In the genomic region with DNA sequence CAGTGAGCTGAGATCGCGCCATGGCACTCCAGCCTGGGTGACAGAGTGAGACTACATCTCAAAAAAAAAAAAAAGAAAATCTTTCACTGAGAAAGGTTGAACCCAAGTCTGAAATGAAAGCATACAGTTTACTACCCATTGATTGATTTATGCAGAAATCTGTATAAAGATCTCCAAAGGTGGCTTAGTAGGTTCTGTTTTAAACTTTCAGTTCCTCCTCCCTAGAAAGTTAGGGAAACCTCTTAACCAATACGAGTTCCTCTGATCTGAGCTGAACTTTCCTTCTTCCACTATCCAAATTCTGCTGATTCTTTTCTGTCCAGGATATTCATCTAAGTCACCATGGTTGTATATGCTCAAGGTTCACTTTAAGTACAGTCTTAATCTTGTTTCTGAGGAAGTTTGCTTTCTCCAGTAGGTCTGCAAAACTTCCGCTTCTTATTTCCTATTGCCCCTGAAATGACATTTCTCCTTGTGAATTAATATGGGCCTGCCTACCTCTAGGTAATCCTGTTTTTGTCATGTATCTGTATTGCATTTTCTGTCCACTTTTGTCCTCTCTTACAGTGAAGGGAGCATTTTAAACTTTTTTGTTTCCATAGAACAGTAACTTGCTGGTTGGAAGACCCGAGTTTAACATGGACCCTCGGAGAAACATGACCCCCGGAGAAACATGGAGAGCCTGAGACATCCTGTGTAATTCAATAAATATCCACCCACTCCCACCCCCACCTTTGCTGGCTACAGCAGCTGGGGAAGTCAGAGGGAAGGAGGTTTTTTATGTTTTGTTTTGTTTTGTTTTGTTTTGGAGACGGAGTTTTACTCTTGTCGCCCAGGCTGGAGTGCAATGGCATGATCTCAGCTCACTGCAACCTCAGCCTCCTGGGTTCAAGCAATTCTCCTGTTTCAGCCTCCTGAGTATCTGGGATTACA, we compare ENCODE assay signal across 18 cellular contexts. TPM values are rescaled to one million over a fixed set of nuclear protein-coding genes. Genes with fewer than 3 reads are reported as not detected.
DNase-seq lines count a peak whose midpoint lies in the region; ATAC-seq, FAIRE-seq and TF ChIP-seq lines count a peak whose summit lies in the region.
"Had no signal": no experiment of that assay in that cellular context is flagged by ENCODE, and none has a peak within 500 bp of the region (broad histone marks: within the 10 kb centered on the region; RNA-seq: fewer than 3 reads in every experiment).

No MANE protein-coding gene starts in this region.

- H3K27ac ChIP-seq in endothelial cell of umbilical vein (ENCODE audit: insufficient read depth, low read depth, low read length), result peak overlapping the region; percentile 18
- no peak overlapping the region for H3K27ac ChIP-seq in testis
- H3K27ac ChIP-seq in suprapubic skin, result no peak overlapping the region
- H3K27ac ChIP-seq: ascending aorta, esophagus muscularis mucosa had no signal

- no peak for TF ChIP-seq EP300 in suprapubic skin (IDR thresholded peaks at IDR 0.05)

- H3K27ac Mint-ChIP-seq in activated CD8-positive, alpha-beta T cell treated with anti-CD3 and anti-CD28 coated beads, Interleukin-2, amount 10 ng/mL, durations not matched to agents 7 days and 5 days, result peak overlapping the region; percentile 47
- no peak overlapping the region for H3K27ac Mint-ChIP-seq in activated CD8-positive, alpha-beta T cell treated with anti-CD3 and anti-CD28 coated beads for 36 hours
- peak overlapping the region; percentile 56 for H3K27ac Mint-ChIP-seq in stimulated activated memory B cell treated with anti-CD40 and anti-IgM and Interleukin-4, amounts not matched to agents 10 μg/mL and 1 μg/mL and 100 μg/mL, for 72 hours
- H3K27ac Mint-ChIP-seq: activated T-helper 1 cell treated with anti-CD3 and anti-CD28 coated beads, Interleukin-12 subunit alpha, Interleukin-12 subunit beta, Interleukin-2, Interleukin-4 antibody, amounts not matched to agents 30 ng/mL and 10 ng/mL and 1 ng/mL, durations not matched to agents 14 hours and 24 hours and 36 hours had no signal

- H3K36me3 ChIP-seq in endothelial cell of umbilical vein (ENCODE audit: control insufficient read depth in 2 of 2, extremely low read depth in 1 of 2, insufficient read depth in 2 of 2, low read length in 2 of 2) (no peaks in the 10 kb centered on the region), testis (ENCODE audit: low read depth, missing control alignments) (no peaks in the 10 kb centered on the region), suprapubic skin (no peaks in the 10 kb centered on the region)
- H3K36me3 ChIP-seq: ascending aorta, esophagus muscularis mucosa had no signal

- H3K27me3 ChIP-seq in endothelial cell of umbilical vein (ENCODE audit: control insufficient read depth in 2 of 2, insufficient read depth in 2 of 2, low read length in 2 of 2) (no peaks in the 10 kb centered on the region), testis (no peaks in the 10 kb centered on the region), suprapubic skin (no peaks in the 10 kb centered on the region)
- H3K27me3 ChIP-seq: ascending aorta, esophagus muscularis mucosa had no signal

- no peaks in the 10 kb centered on the region for H3K9me1 ChIP-seq in endothelial cell of umbilical vein (replicated peaks; ENCODE audit: control insufficient read depth, extremely low read depth, insufficient read depth, low read length)

- FAIRE-seq in endothelial cell of umbilical vein (lab: Jason Lieb, UNC), result peak; percentile 85
- FAIRE-seq: A204.1 had no signal

- peaks cover 3% of the 10 kb centered on the region for H3K27me3 Mint-ChIP-seq in activated CD8-positive, alpha-beta T cell treated with anti-CD3 and anti-CD28 coated beads, Interleukin-2, amount 10 ng/mL, durations not matched to agents 7 days and 5 days (ENCODE audit: low read depth)
- H3K27me3 Mint-ChIP-seq in activated CD8-positive, alpha-beta T cell treated with anti-CD3 and anti-CD28 coated beads for 36 hours, result no peaks in the 10 kb centered on the region
- H3K27me3 Mint-ChIP-seq in stimulated activated memory B cell treated with anti-CD40 and anti-IgM and Interleukin-4, amounts not matched to agents 10 μg/mL and 1 μg/mL and 100 μg/mL, for 72 hours, result no peaks in the 10 kb centered on the region

- H2AFZ ChIP-seq in endothelial cell of umbilical vein (ENCODE audit: low read depth, low read length), result peak overlapping the region; percentile 25

- no peaks in the 10 kb centered on the region for H3K36me3 Mint-ChIP-seq in activated CD8-positive, alpha-beta T cell treated with anti-CD3 and anti-CD28 coated beads, Interleukin-2, amount 10 ng/mL, durations not matched to agents 7 days and 5 days (ENCODE audit: low read depth)
- no peaks in the 10 kb centered on the region for H3K36me3 Mint-ChIP-seq in activated CD8-positive, alpha-beta T cell treated with anti-CD3 and anti-CD28 coated beads for 36 hours (ENCODE audit: low read depth)
- H3K36me3 Mint-ChIP-seq in stimulated activated memory B cell treated with anti-CD40 and anti-IgM and Interleukin-4, amounts not matched to agents 10 μg/mL and 1 μg/mL and 100 μg/mL, for 72 hours, result no peaks in the 10 kb centered on the region

- 70 to 80% methylated on average over 9 of the region's 9 CpGs for WGBS in testis, 2 donors
- WGBS in suprapubic skin, result 71% methylated on average over 9 of the region's 9 CpGs

- dilution Hi-C loops in endothelial cell of umbilical vein (cut with MboI; ENCODE audit: extremely low pct_ligation_motif_present, low sequenced_read_pairs), result no loop called here

- CTCF ChIA-PET in activated CD8-positive, alpha-beta T cell treated with anti-CD3 and anti-CD28 coated beads, Interleukin-2, amount 10 ng/mL, durations not matched to agents 7 days and 5 days (lab: Charles Lee), result interaction anchor here (1.3 to 3.0 kb wide), 3 partner anchors 10 to 56 kb away, joined by 3 to 10 read pairs (median 3); partner anchors contain the start of gene TUT4
- CTCF ChIA-PET in activated CD8-positive, alpha-beta T cell treated with anti-CD3 and anti-CD28 coated beads for 36 hours (lab: Charles Lee), result no interaction called here
- CTCF ChIA-PET in endothelial cell of umbilical vein (lab: Charles Lee), result interaction anchor here (1.4 to 2.4 kb wide), 3 partner anchors 12 to 16 kb away, joined by 4 to 6 read pairs (median 4); partner anchors contain the start of gene TUT4

- peak overlapping the region; percentile 73 for H3K4me2 ChIP-seq in endothelial cell of umbilical vein (ENCODE audit: insufficient read depth, low read length)
- H3K4me2 ChIP-seq: smooth muscle cell had no signal

- H3K4me3 ChIP-seq in endothelial cell of umbilical vein (replicated peaks in 1 of 3; ENCODE audit: insufficient read depth in 1 of 3, low read depth in 1 of 3, low read length in 3 of 3) (no peak overlapping the region), testis (no peak overlapping the region), suprapubic skin (no peak overlapping the region)
- H3K4me3 ChIP-seq: ascending aorta, esophagus muscularis mucosa, smooth muscle cell had no signal

- H3K9ac ChIP-seq in endothelial cell of umbilical vein (replicated peaks; ENCODE audit: extremely low read depth, insufficient read depth, low read length), result no peak overlapping the region

- no TSS peak for BruUV-seq in endothelial cell of umbilical vein (replicated peaks; lab: Mats Ljungman, UMichigan)

- H3K79me2 ChIP-seq in endothelial cell of umbilical vein (ENCODE audit: control insufficient read depth, insufficient read depth, low read length), result no peaks in the 10 kb centered on the region

- H4K20me1 ChIP-seq in endothelial cell of umbilical vein (replicated peaks; ENCODE audit: control insufficient read depth, extremely low read depth, insufficient read depth, low read length), result no peaks in the 10 kb centered on the region

- intact Hi-C loops in activated CD8-positive, alpha-beta T cell treated with anti-CD3 and anti-CD28 coated beads for 36 hours (cut with micrococcal nuclease), result no loop called here
- intact Hi-C loops in endothelial cell of umbilical vein (cut with micrococcal nuclease), result loop anchor here (1.0 kb wide), 1 partner anchor 16 kb away; the partner anchor contains the start of gene TUT4
- intact Hi-C loops in testis (cut with DNase I; ENCODE audit: low total_unique reads), result no loop called here

- DNase-seq in activated CD8-positive, alpha-beta T cell treated with anti-CD3 and anti-CD28 coated beads, Interleukin-2, amount 10 ng/mL, durations not matched to agents 7 days and 5 days, result no peak
- no peak for DNase-seq in activated CD8-positive, alpha-beta T cell treated with anti-CD3 and anti-CD28 coated beads for 36 hours
- DNase-seq in SIG-M5 (lab: John Stamatoyannopoulos, UW), result peak; percentile 30
- peak; percentile 76 for DNase-seq in endothelial cell of umbilical vein (ENCODE audit: low read depth, low spot score)
- DNase-seq in testis, result no peak
- no peak for DNase-seq in suprapubic skin (ENCODE audit: low spot score in 2 of 2)
- no peak for DNase-seq in DMS79 (lab: John Stamatoyannopoulos, UW)
- DNase-seq: activated CD4-positive, alpha-beta T cell treated with anti-CD3 and anti-CD28 coated beads, Interleukin-2, amount 50 U/mL, for 1 hour; H7; PC-3; T-helper 1 cell had no signal

- peaks cover 14% of the 10 kb centered on the region for H3K4me1 Mint-ChIP-seq in activated CD8-positive, alpha-beta T cell treated with anti-CD3 and anti-CD28 coated beads, Interleukin-2, amount 10 ng/mL, durations not matched to agents 7 days and 5 days (ENCODE audit: low read depth)
- H3K4me1 Mint-ChIP-seq in activated CD8-positive, alpha-beta T cell treated with anti-CD3 and anti-CD28 coated beads for 36 hours (ENCODE audit: low read depth), result peaks cover 17% of the 10 kb centered on the region
- H3K4me1 Mint-ChIP-seq in stimulated activated memory B cell treated with anti-CD40 and anti-IgM and Interleukin-4, amounts not matched to agents 10 μg/mL and 1 μg/mL and 100 μg/mL, for 72 hours, result peaks cover 35% of the 10 kb centered on the region

- H3K4me1 ChIP-seq in endothelial cell of umbilical vein (ENCODE audit: control insufficient read depth, extremely low read depth, insufficient read depth, low read length) (peaks cover 12% of the 10 kb centered on the region), testis (peaks cover 2% of the 10 kb centered on the region), suprapubic skin (peaks cover 5% of the 10 kb centered on the region)
- H3K4me1 ChIP-seq: ascending aorta had no signal

- no peaks in the 10 kb centered on the region for H3K9me3 Mint-ChIP-seq in activated CD8-positive, alpha-beta T cell treated with anti-CD3 and anti-CD28 coated beads, Interleukin-2, amount 10 ng/mL, durations not matched to agents 7 days and 5 days (ENCODE audit: insufficient read depth)
- no peaks in the 10 kb centered on the region for H3K9me3 Mint-ChIP-seq in activated CD8-positive, alpha-beta T cell treated with anti-CD3 and anti-CD28 coated beads for 36 hours
- H3K9me3 Mint-ChIP-seq in stimulated activated memory B cell treated with anti-CD40 and anti-IgM and Interleukin-4, amounts not matched to agents 10 μg/mL and 1 μg/mL and 100 μg/mL, for 72 hours, result no peaks in the 10 kb centered on the region
- H3K9me3 Mint-ChIP-seq: activated T-helper 1 cell treated with anti-CD3 and anti-CD28 coated beads, Interleukin-12 subunit alpha, Interleukin-12 subunit beta, Interleukin-2, Interleukin-4 antibody, amounts not matched to agents 30 ng/mL and 10 ng/mL and 1 ng/mL, durations not matched to agents 14 hours and 24 hours and 36 hours had no signal

- H3K9me3 ChIP-seq in endothelial cell of umbilical vein (replicated peaks; ENCODE audit: control insufficient read depth, insufficient read depth, low read length) (no peaks in the 10 kb centered on the region), testis (no peaks in the 10 kb centered on the region), suprapubic skin (no peaks in the 10 kb centered on the region)
- H3K9me3 ChIP-seq: ascending aorta, esophagus muscularis mucosa had no signal

- TF ChIP-seq CTCF in activated CD8-positive, alpha-beta T cell treated with anti-CD3 and anti-CD28 coated beads for 36 hours (IDR thresholded peaks at IDR 0.05), result no peak
- TF ChIP-seq CTCF in endothelial cell of umbilical vein (IDR thresholded peaks at IDR 0.05; ENCODE audit: extremely low read depth in 1 of 2, insufficient read depth in 1 of 2, low read depth in 1 of 2, low read length in 2 of 2) (no peak), testis (IDR thresholded peaks at IDR 0.05) (no peak), suprapubic skin (IDR thresholded peaks at IDR 0.05) (no peak)

- POLR2A ChIA-PET in activated CD8-positive, alpha-beta T cell treated with anti-CD3 and anti-CD28 coated beads, Interleukin-2, amount 10 ng/mL, durations not matched to agents 7 days and 5 days (lab: Charles Lee), result interaction anchor here (0.6 to 1.3 kb wide), 2 partner anchors 22 to 472 kb away, joined by 3 read pairs; no protein-coding TSS in a partner anchor
- POLR2A ChIA-PET in activated CD8-positive, alpha-beta T cell treated with anti-CD3 and anti-CD28 coated beads for 36 hours (lab: Charles Lee), result interaction anchor here (1.0 to 1.2 kb wide), 2 partner anchors 87 to 135 kb away, joined by 3 read pairs; no protein-coding TSS in a partner anchor
- POLR2A ChIA-PET in endothelial cell of umbilical vein (lab: Charles Lee), result interaction anchor here (0.5 kb wide), 1 partner anchor 111 kb away, joined by 3 read pairs; no protein-coding TSS in a partner anchor

- TF ChIP-seq POLR2A in endothelial cell of umbilical vein (IDR thresholded peaks at IDR 0.05; ENCODE audit: low read depth, low read length) (no peak), testis (IDR thresholded peaks at IDR 0.05) (no peak), suprapubic skin (IDR thresholded peaks at IDR 0.05) (no peak)

- no peak overlapping the region for H3K4me3 Mint-ChIP-seq in activated CD8-positive, alpha-beta T cell treated with anti-CD3 and anti-CD28 coated beads, Interleukin-2, amount 10 ng/mL, durations not matched to agents 7 days and 5 days
- no peak overlapping the region for H3K4me3 Mint-ChIP-seq in activated CD8-positive, alpha-beta T cell treated with anti-CD3 and anti-CD28 coated beads for 36 hours
- no peak overlapping the region for H3K4me3 Mint-ChIP-seq in stimulated activated memory B cell treated with anti-CD40 and anti-IgM and Interleukin-4, amounts not matched to agents 10 μg/mL and 1 μg/mL and 100 μg/mL, for 72 hours
- H3K4me3 Mint-ChIP-seq: activated T-helper 1 cell treated with anti-CD3 and anti-CD28 coated beads, Interleukin-12 subunit alpha, Interleukin-12 subunit beta, Interleukin-2, Interleukin-4 antibody, amounts not matched to agents 30 ng/mL and 10 ng/mL and 1 ng/mL, durations not matched to agents 14 hours and 24 hours and 36 hours had no signal

- ATAC-seq in activated CD8-positive, alpha-beta T cell treated with anti-CD3 and anti-CD28 coated beads, Interleukin-2, amount 10 ng/mL, durations not matched to agents 7 days and 5 days, result no peak
- ATAC-seq in activated CD8-positive, alpha-beta T cell treated with anti-CD3 and anti-CD28 coated beads for 36 hours, result no peak
- ATAC-seq in stimulated activated memory B cell treated with anti-CD40 and anti-IgM and Interleukin-4, amounts not matched to agents 10 μg/mL and 1 μg/mL and 100 μg/mL, for 72 hours, result peak; percentile 41
- ATAC-seq: PC-3 had no signal

RNA-seq across cellular contexts. Expression of gene TUT4, which starts 16.7 kb away (rescaled TPM):
- total RNA-seq in activated CD8-positive, alpha-beta T cell treated with anti-CD3 and anti-CD28 coated beads, Interleukin-2, amount 10 ng/mL, durations not matched to agents 7 days and 5 days, result 10 to 100 TPM; 58.5 to 65.9 TPM
- 10 to 100 TPM; 51.6 to 59.0 TPM for total RNA-seq in activated CD8-positive, alpha-beta T cell treated with anti-CD3 and anti-CD28 coated beads for 36 hours
- total RNA-seq in endothelial cell of umbilical vein (40.5 and 41.2 TPM in 2 replicates), testis (100 to 1,000 TPM; 136 to 146 TPM), suprapubic skin (100 to 1,000 TPM in 1 of 4 donors, 10 to 100 TPM in 3; 56.9 to 232 (median 67.9) TPM)
- polyA plus RNA-seq in endothelial cell of umbilical vein (24.7 and 29.1 TPM in 2 replicates), testis (ENCODE audit: insufficient read depth, low read depth, low replicate concordance) (63.3 TPM)
- 20.4 and 21.5 TPM in 2 replicates for polyA plus RNA-seq in endothelial cell of umbilical vein (2011; cell fraction: cytosol; rRNA removed)
- 94.4 and 107 TPM in 2 replicates for polyA plus RNA-seq in endothelial cell of umbilical vein (2011; cell fraction: nucleus; rRNA removed)
- 23.4 and 25.1 TPM in 2 replicates for polyA plus RNA-seq in endothelial cell of umbilical vein (2012)
- polyA minus RNA-seq in endothelial cell of umbilical vein, result 27.7 and 37.1 TPM in 2 replicates
- polyA minus RNA-seq in endothelial cell of umbilical vein (2011; cell fraction: cytosol; rRNA and poly(A)+ RNA removed), result 23.9 TPM
- polyA minus RNA-seq in endothelial cell of umbilical vein (2011; cell fraction: nucleus; rRNA and poly(A)+ RNA removed), result 41.4 and 60.4 TPM in 2 replicates

RNA-seq across cellular contexts. Expression of gene GPX7, which starts 32.6 kb away (rescaled TPM):
- 10 to 100 TPM; 10.0 to 10.4 TPM for total RNA-seq in activated CD8-positive, alpha-beta T cell treated with anti-CD3 and anti-CD28 coated beads, Interleukin-2, amount 10 ng/mL, durations not matched to agents 7 days and 5 days
- total RNA-seq in activated CD8-positive, alpha-beta T cell treated with anti-CD3 and anti-CD28 coated beads for 36 hours, result 10 to 100 TPM; 21.5 TPM
- total RNA-seq in endothelial cell of umbilical vein (8.9 and 26.3 TPM in 2 replicates), testis (10 to 100 TPM; 23.2 to 26.6 TPM), suprapubic skin (10 to 100 TPM in 1 of 4 donors, 1 to 10 TPM in 3; 3.1 to 11.1 (median 7.5) TPM)
- polyA plus RNA-seq in endothelial cell of umbilical vein (25.7 and 26.2 TPM in 2 replicates), testis (ENCODE audit: insufficient read depth, low read depth, low replicate concordance) (14.5 TPM)
- polyA plus RNA-seq in endothelial cell of umbilical vein (2011; cell fraction: cytosol; rRNA removed), result 17.3 and 20.1 TPM in 2 replicates
- 5.9 and 7.3 TPM in 2 replicates for polyA plus RNA-seq in endothelial cell of umbilical vein (2011; cell fraction: nucleus; rRNA removed)
- 15.1 and 20.5 TPM in 2 replicates for polyA plus RNA-seq in endothelial cell of umbilical vein (2012)
- 10.2 and 10.5 TPM in 2 replicates for polyA minus RNA-seq in endothelial cell of umbilical vein
- not detected for polyA minus RNA-seq in endothelial cell of umbilical vein (2011; cell fraction: cytosol; rRNA and poly(A)+ RNA removed)
- polyA minus RNA-seq in endothelial cell of umbilical vein (2011; cell fraction: nucleus; rRNA and poly(A)+ RNA removed), result 2.4 and 4.0 TPM in 2 replicates
- total RNA-seq: MCF 10A, PC-3 had no signal

Comparison
In these comparisons a context has a peak if more than half of its experiments do, and no peak if none do; other contexts are left out.
1. DNase-seq: peak in SIG-M5 (single experiment) and endothelial cell of umbilical vein (single experiment); none in activated CD8-positive, alpha-beta T cell treated with anti-CD3 and anti-CD28 coated beads, Interleukin-2, amount 10 ng/mL, durations not matched to agents 7 days and 5 days (single experiment), activated CD8-positive, alpha-beta T cell treated with anti-CD3 and anti-CD28 coated beads for 36 hours (single experiment), testis (single experiment), suprapubic skin (0 of 2) and DMS79 (single experiment).